ENCODE assay signal across 9 cellular contexts in genomic region chr5:148320011-148320961, GRCh38. TPM values are rescaled to one million over a fixed set of nuclear protein-coding genes. Genes with fewer than 3 reads are reported as not detected.
A peak's percentile ranks its signal among the peaks of the same experiment; 100 is the strongest.
DNase-seq lines count a peak whose midpoint lies in the region; ATAC-seq and TF ChIP-seq lines count a peak whose summit lies in the region.
"Not testable (repeated sequence)": the region's sequence is repeated elsewhere in the genome, so short reads cannot be mapped to it uniquely, and the experiment has no call there.
"Had no signal": no experiment of that assay in that cellular context is flagged by ENCODE, and none has a peak within 500 bp of the region (broad histone marks: within the 10 kb centered on the region; RNA-seq: fewer than 3 reads in every experiment).

No MANE protein-coding gene starts in this region.

- POLR2A ChIA-PET in activated B cell treated with CpG ODN at 0.5 μM for 24 hours (lab: Charles Lee): not testable (repeated sequence)

- not testable (repeated sequence) for H3K4me1 ChIP-seq in left lung; prostate gland (replicated peaks); suprapubic skin

- not testable (repeated sequence) for TF ChIP-seq POLR2A in prostate gland (IDR thresholded peaks at IDR 0.05); suprapubic skin (IDR thresholded peaks at IDR 0.05)

- H3K27me3 ChIP-seq in left lung; prostate gland (replicated peaks; ENCODE audit: insufficient read depth); suprapubic skin: not testable (repeated sequence)

- not testable (repeated sequence) for H3K36me3 Mint-ChIP-seq in activated B cell treated with CpG ODN at 0.5 μM for 24 hours (ENCODE audit: low read depth); activated naive CD4-positive, alpha-beta T cell treated with anti-CD3 and anti-CD28 coated beads, Interleukin-2, amount 50 U/mL, for 24 hours; endothelial cell (ENCODE audit: low read depth, unreplicated experiment)

- in situ Hi-C loops in Caki2 (cut with HindIII; ENCODE audit: low pct_unique_long_range_greater_than_20kb, low sequenced_read_pairs): not testable (repeated sequence)

- H3K27ac ChIP-seq in left lung, prostate gland, suprapubic skin: not testable (repeated sequence)

- TF ChIP-seq CTCF in activated B cell treated with CpG ODN at 0.5 μM for 24 hours (IDR thresholded peaks at IDR 0.05); endothelial cell (IDR thresholded peaks at IDR 0.05; ENCODE audit: unreplicated experiment); left lung (IDR thresholded peaks at IDR 0.05); prostate gland (IDR thresholded peaks at IDR 0.05); suprapubic skin (IDR thresholded peaks at IDR 0.05): not testable (repeated sequence)

- peak overlapping the region; percentile 19 to 28 for H3K4me3 ChIP-seq in left lung
- H3K4me3 ChIP-seq in prostate gland: peak overlapping the region; percentile 19 to 22
- peak overlapping the region; percentile 33 for H3K4me3 ChIP-seq in suprapubic skin

- H3K4me1 Mint-ChIP-seq in activated B cell treated with CpG ODN at 0.5 μM for 24 hours; activated naive CD4-positive, alpha-beta T cell treated with anti-CD3 and anti-CD28 coated beads, Interleukin-2, amount 50 U/mL, for 24 hours; endothelial cell (ENCODE audit: unreplicated experiment): not testable (repeated sequence)

- WGBS in prostate gland: 35% methylated on average over 22 of the region's 42 CpGs
- 4% methylated on average over 32 of the region's 42 CpGs for WGBS in suprapubic skin

- H3K36me3 ChIP-seq in left lung, prostate gland, suprapubic skin: not testable (repeated sequence)

- intact Hi-C loops in activated B cell treated with CpG ODN at 0.5 μM for 24 hours (cut with micrococcal nuclease); left lung (cut with DNase I); prostate gland (cut with DNase I): not testable (repeated sequence)

- DNase-seq in Caki2 (ENCODE audit: low read depth): peak; percentile 12
- peak; percentile 46 for DNase-seq in NCI-H2227 treated with DMSO at 0.1 percent for 48 hours (lab: John Stamatoyannopoulos, UW)
- not testable (repeated sequence) for DNase-seq in activated B cell treated with CpG ODN at 0.5 μM for 24 hours; prostate gland (ENCODE audit: low spot score); suprapubic skin (ENCODE audit: low spot score in 2 of 2)
- peak; percentile 4 for DNase-seq in endothelial cell (ENCODE audit: low spot score)
- peak; percentile 33 to 52 for DNase-seq in left lung

- H3K9me3 Mint-ChIP-seq in activated B cell treated with CpG ODN at 0.5 μM for 24 hours; activated naive CD4-positive, alpha-beta T cell treated with anti-CD3 and anti-CD28 coated beads, Interleukin-2, amount 50 U/mL, for 24 hours; endothelial cell (ENCODE audit: unreplicated experiment): not testable (repeated sequence)

- CTCF ChIA-PET in activated B cell treated with CpG ODN at 0.5 μM for 24 hours (lab: Charles Lee): not testable (repeated sequence)

- H3K9me3 ChIP-seq in left lung, prostate gland, suprapubic skin: not testable (repeated sequence)

- H3K27ac Mint-ChIP-seq in activated B cell treated with CpG ODN at 0.5 μM for 24 hours; activated naive CD4-positive, alpha-beta T cell treated with anti-CD3 and anti-CD28 coated beads, Interleukin-2, amount 50 U/mL, for 24 hours: not testable (repeated sequence)
- peak overlapping the region; percentile 91 for H3K27ac Mint-ChIP-seq in endothelial cell (ENCODE audit: unreplicated experiment)

- not testable (repeated sequence) for H3K27me3 Mint-ChIP-seq in activated B cell treated with CpG ODN at 0.5 μM for 24 hours; activated naive CD4-positive, alpha-beta T cell treated with anti-CD3 and anti-CD28 coated beads, Interleukin-2, amount 50 U/mL, for 24 hours; endothelial cell (ENCODE audit: unreplicated experiment)

- H3K4me3 Mint-ChIP-seq in activated B cell treated with CpG ODN at 0.5 μM for 24 hours: peak overlapping the region; percentile 73
- H3K4me3 Mint-ChIP-seq in activated naive CD4-positive, alpha-beta T cell treated with anti-CD3 and anti-CD28 coated beads, Interleukin-2, amount 50 U/mL, for 24 hours: peak overlapping the region; percentile 84
- H3K4me3 Mint-ChIP-seq in endothelial cell (ENCODE audit: unreplicated experiment): peak overlapping the region; percentile 89

- TF ChIP-seq EP300 in suprapubic skin (IDR thresholded peaks at IDR 0.05): not testable (repeated sequence)

- not testable (repeated sequence) for ATAC-seq in activated B cell treated with CpG ODN at 0.5 μM for 24 hours (ENCODE audit: low read depth); left lung

RNA-seq across cellular contexts. Expression of gene SPINK7, which starts 8.1 kb away (rescaled TPM):
- total RNA-seq in Caki2 (2014; rRNA removed; shearing (Covaris generic); ENCODE audit: low replicate concordance): not detected in 2 replicates
- total RNA-seq in activated B cell treated with CpG ODN at 0.5 μM for 24 hours: not detected in 2 replicates
- total RNA-seq in endothelial cell (ENCODE audit: unreplicated experiment): not detected
- not detected for total RNA-seq in left lung
- total RNA-seq in prostate gland: not detected
- 10 to 100 TPM in 2 of 4 donors, 1 to 10 TPM in 1, not detected in 1; 4.8 to 86.5 (median 22.9) TPM for total RNA-seq in suprapubic skin
- total RNA-seq: thyroid gland had no signal

RNA-seq across cellular contexts. Expression of gene SPINK9, which starts 15.1 kb away (rescaled TPM):
- not detected in 2 replicates for total RNA-seq in Caki2 (2014; rRNA removed; shearing (Covaris generic); ENCODE audit: low replicate concordance)
- total RNA-seq in activated B cell treated with CpG ODN at 0.5 μM for 24 hours (not detected in 2 replicates), endothelial cell (ENCODE audit: unreplicated experiment) (not detected), left lung (not detected), prostate gland (not detected), suprapubic skin (not detected)
- total RNA-seq: thyroid gland had no signal

RNA-seq across cellular contexts. Expression of gene SPINK13, which starts 51.7 kb away (rescaled TPM):
- total RNA-seq in Caki2 (2014; rRNA removed; shearing (Covaris generic); ENCODE audit: low replicate concordance): 0.14 and 1.3 TPM in 2 replicates
- total RNA-seq in activated B cell treated with CpG ODN at 0.5 μM for 24 hours: not detected in 2 replicates
- not detected for total RNA-seq in endothelial cell (ENCODE audit: unreplicated experiment)
- not detected for total RNA-seq in left lung
- total RNA-seq in prostate gland: not detected
- total RNA-seq in suprapubic skin: under 1 TPM in 1 of 4 donors, not detected in 3; 0.55 TPM
- total RNA-seq: thyroid gland had no signal
